Comparison of ENCODE assay signal across 9 cellular contexts in the genomic region with DNA sequence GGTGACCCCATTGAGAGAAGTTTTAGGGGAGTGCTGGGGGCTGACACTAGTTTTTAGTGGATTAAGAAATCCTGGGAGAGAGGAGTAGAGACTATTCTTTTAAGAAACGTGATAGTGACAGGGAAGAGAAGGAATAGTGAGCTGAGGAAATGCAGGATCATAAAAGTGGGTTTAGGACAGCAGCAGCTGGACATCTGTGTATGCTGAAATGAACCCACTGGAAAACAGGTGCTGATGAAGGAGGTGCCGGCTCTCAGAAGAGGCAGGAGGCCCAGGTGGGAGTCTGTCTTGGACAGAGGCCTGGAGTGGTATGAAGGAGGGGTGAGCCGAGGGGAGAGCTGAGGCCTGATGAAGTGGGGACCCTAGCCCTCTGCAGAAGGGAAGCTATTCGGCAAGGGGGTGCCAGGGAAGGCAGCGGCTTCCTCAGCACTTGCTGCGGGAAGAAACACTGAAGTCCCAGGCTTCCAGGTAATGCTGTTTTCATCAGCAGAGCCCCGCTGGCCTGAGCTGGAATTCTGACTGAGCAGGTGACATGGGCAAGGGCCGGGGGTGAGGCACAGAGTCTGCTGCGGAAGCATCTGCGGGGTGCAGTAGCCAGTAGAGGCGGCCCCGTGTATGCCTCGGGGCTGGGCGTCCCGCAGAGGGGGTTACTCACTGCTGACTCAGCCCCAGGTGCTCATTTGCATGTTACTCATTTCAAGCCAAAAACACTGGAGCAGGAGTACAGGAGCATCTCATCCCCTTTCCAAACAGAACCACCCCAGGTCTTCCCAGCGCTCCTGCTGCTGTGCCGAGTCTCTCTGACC.
DNase-seq lines count a peak whose midpoint lies in the region; ATAC-seq and TF ChIP-seq lines count a peak whose summit lies in the region.
"Had no signal": no experiment of that assay in that cellular context is flagged by ENCODE, and none has a peak within 500 bp of the region (broad histone marks: within the 10 kb centered on the region; RNA-seq: fewer than 3 reads in every experiment).

No MANE protein-coding gene starts in this region.

- H3K36me3 ChIP-seq in lower lobe of right lung, result no peaks in the 10 kb centered on the region
- no peaks in the 10 kb centered on the region for H3K36me3 ChIP-seq in uterus
- H3K36me3 ChIP-seq: SJSA1 had no signal

- H3K4me3 ChIP-seq in lower lobe of right lung (no peak overlapping the region), uterus (no peak overlapping the region)
- H3K4me3 ChIP-seq: SJSA1 had no signal

- no peaks in the 10 kb centered on the region for H3K9me3 Mint-ChIP-seq in activated naive CD8-positive, alpha-beta T cell treated with anti-CD3 and anti-CD28 coated beads, Interleukin-2, amount 50 U/mL, for 24 hours

- DNase-seq in ELR (ENCODE audit: low read depth) (peak; percentile 91), lower lobe of right lung (no peak), uterus (no peak), NCI-H524 (lab: John Stamatoyannopoulos, UW) (no peak)
- peak; percentile 19 for DNase-seq in activated naive CD8-positive, alpha-beta T cell treated with anti-CD3 and anti-CD28 coated beads, Interleukin-2, amount 50 U/mL, for 24 hours
- DNase-seq in NK-92 treated with Interleukin-12 subunit alpha and Interleukin-12 subunit beta, amount 100 ng/mL, for 24 hours (lab: John Stamatoyannopoulos, UW), result no peak

- H3K27me3 ChIP-seq in lower lobe of right lung (ENCODE audit: low read depth) (no peaks in the 10 kb centered on the region), uterus (no peaks in the 10 kb centered on the region)
- H3K27me3 ChIP-seq: SJSA1 had no signal

- H3K27me3 Mint-ChIP-seq in activated naive CD8-positive, alpha-beta T cell treated with anti-CD3 and anti-CD28 coated beads, Interleukin-2, amount 50 U/mL, for 24 hours, result peaks cover 17% of the 10 kb centered on the region

- no peak for TF ChIP-seq CTCF in lower lobe of right lung (IDR thresholded peaks at IDR 0.05)
- TF ChIP-seq CTCF in uterus (IDR thresholded peaks at IDR 0.05), result no peak

- no peaks in the 10 kb centered on the region for H3K9me3 ChIP-seq in lower lobe of right lung
- no peaks in the 10 kb centered on the region for H3K9me3 ChIP-seq in uterus
- H3K9me3 ChIP-seq: SJSA1 had no signal

- H3K36me3 Mint-ChIP-seq in activated naive CD8-positive, alpha-beta T cell treated with anti-CD3 and anti-CD28 coated beads, Interleukin-2, amount 50 U/mL, for 24 hours (ENCODE audit: low read depth), result no peaks in the 10 kb centered on the region

- H3K4me3 Mint-ChIP-seq in activated naive CD8-positive, alpha-beta T cell treated with anti-CD3 and anti-CD28 coated beads, Interleukin-2, amount 50 U/mL, for 24 hours, result no peak overlapping the region

- H3K4me1 Mint-ChIP-seq in activated naive CD8-positive, alpha-beta T cell treated with anti-CD3 and anti-CD28 coated beads, Interleukin-2, amount 50 U/mL, for 24 hours, result peaks cover 15% of the 10 kb centered on the region

- intact Hi-C loops in lower lobe of right lung (cut with DNase I), result no loop called here
- intact Hi-C loops in uterus (cut with DNase I; ENCODE audit: low total_unique reads), result no loop called here

- H3K27ac Mint-ChIP-seq in activated naive CD8-positive, alpha-beta T cell treated with anti-CD3 and anti-CD28 coated beads, Interleukin-2, amount 50 U/mL, for 24 hours, result no peak overlapping the region

- no peak for TF ChIP-seq POLR2A in uterus (IDR thresholded peaks at IDR 0.05)

- ATAC-seq in GM19463 (IDR thresholded peaks at IDR 0.05; ENCODE audit: unreplicated experiment) (peak; percentile 59), HG03432 (IDR thresholded peaks at IDR 0.05; ENCODE audit: unreplicated experiment) (peak; percentile 69), lower lobe of right lung (peak; percentile 35 to 47)
- ATAC-seq in activated naive CD8-positive, alpha-beta T cell treated with anti-CD3 and anti-CD28 coated beads, Interleukin-2, amount 50 U/mL, for 24 hours, result peak; percentile 84

- H3K27ac ChIP-seq in lower lobe of right lung (no peak overlapping the region), uterus (no peak overlapping the region)
- H3K27ac ChIP-seq: SJSA1 had no signal

- H3K4me1 ChIP-seq in lower lobe of right lung (no peaks in the 10 kb centered on the region), uterus (no peaks in the 10 kb centered on the region)
- H3K4me1 ChIP-seq: SJSA1 had no signal

Comparison
In these comparisons a context has a peak if more than half of its experiments do, and no peak if none do; other contexts are left out.
1. DNase-seq: peak in ELR (single experiment) and activated naive CD8-positive, alpha-beta T cell treated with anti-CD3 and anti-CD28 coated beads, Interleukin-2, amount 50 U/mL, for 24 hours (single experiment); none in lower lobe of right lung (single experiment), uterus (0 of 2), NK-92 treated with Interleukin-12 subunit alpha and Interleukin-12 subunit beta, amount 100 ng/mL, for 24 hours (single experiment) and NCI-H524 (0 of 2).
2. Peak in every context shown above with its lines, with median percentiles within 50 percentile points of each other: ATAC-seq.